8 cellular contexts compared by ENCODE assay signal in the genomic region with DNA sequence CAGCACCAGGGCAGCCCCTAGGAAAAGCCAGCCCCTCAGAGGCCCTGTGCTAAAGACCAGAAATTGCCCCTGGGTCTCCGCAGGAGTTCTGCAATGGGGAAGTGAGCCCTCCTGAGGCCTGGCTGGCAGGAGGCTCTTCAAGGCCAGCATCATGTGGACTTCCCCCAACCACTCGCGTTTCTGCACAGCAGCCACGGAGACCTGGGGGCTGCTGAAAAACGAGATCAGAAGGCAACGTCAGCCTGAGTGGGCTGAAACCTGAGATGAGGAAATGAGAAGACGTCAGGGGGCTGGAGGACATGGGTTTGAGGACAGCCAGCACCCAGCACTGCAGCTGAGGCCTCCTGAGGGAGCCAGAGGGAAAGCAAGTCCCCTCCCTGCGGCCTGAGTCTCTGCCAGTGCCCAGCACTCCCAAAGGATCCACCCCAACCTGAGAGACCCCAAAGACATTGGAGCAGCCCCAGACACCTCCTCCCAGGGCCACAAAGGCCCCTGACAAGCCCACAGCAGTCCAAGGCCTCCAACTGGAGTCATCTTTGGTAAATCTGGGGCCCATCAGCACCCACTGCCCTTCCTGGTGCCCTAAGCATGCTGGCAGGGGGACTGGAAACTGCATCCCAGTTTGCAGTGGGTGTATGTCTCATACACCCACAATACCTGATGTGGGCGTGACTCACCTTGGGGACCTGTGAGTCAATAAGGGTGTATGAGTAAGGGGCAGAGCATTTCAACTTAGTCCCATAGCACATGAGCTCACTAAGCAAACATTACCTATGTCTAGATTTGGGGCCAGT. TPM values are rescaled to one million over a fixed set of nuclear protein-coding genes. Genes with fewer than 3 reads are reported as not detected.
DNase-seq lines count a peak whose midpoint lies in the region; ATAC-seq and TF ChIP-seq lines count a peak whose summit lies in the region.

No MANE protein-coding gene starts in this region.

- WGBS in thyroid gland, 2 donors, result 56 to 66% methylated on average over 7 to 8 of the region's 9 CpGs

- no peaks in the 10 kb centered on the region for H3K36me3 Mint-ChIP-seq in memory B cell
- no peaks in the 10 kb centered on the region for H3K36me3 Mint-ChIP-seq in immature natural killer cell

- H3K36me3 ChIP-seq in thyroid gland, result no peaks in the 10 kb centered on the region

- H3K9me3 Mint-ChIP-seq in memory B cell (no peaks in the 10 kb centered on the region), immature natural killer cell (no peaks in the 10 kb centered on the region)

- H3K4me3 Mint-ChIP-seq in memory B cell, result peak overlapping the region; percentile 68
- H3K4me3 Mint-ChIP-seq in immature natural killer cell, result no peak overlapping the region

- H3K27ac Mint-ChIP-seq in memory B cell, result peak overlapping the region; percentile 96
- peak overlapping the region in 3 of 6 donors; percentile 30 to 85 (median 40) for H3K27ac Mint-ChIP-seq in immature natural killer cell

- TF ChIP-seq POLR2A in thyroid gland (IDR thresholded peaks at IDR 0.05), result no peak

- ATAC-seq in GM18907 (IDR thresholded peaks at IDR 0.05; ENCODE audit: unreplicated experiment) (peak; percentile 29), memory B cell (ENCODE audit: low read depth) (peak; percentile 78)

- intact Hi-C loops in thyroid gland (cut with DNase I), result no loop called here

- no peak for TF ChIP-seq CTCF in coronary artery (IDR thresholded peaks at IDR 0.05)
- no peak for TF ChIP-seq CTCF in thyroid gland (IDR thresholded peaks at IDR 0.05)

- H3K27ac ChIP-seq in coronary artery (no peak overlapping the region), thyroid gland (no peak overlapping the region)

- H3K27me3 Mint-ChIP-seq in memory B cell (no peaks in the 10 kb centered on the region), immature natural killer cell (ENCODE audit: low read depth in 3 of 3) (peaks cover 2 to 5% (median 4%) of the 10 kb centered on the region in 3 donors)

- H3K4me1 ChIP-seq in thyroid gland, result no peaks in the 10 kb centered on the region

- H3K4me1 Mint-ChIP-seq in memory B cell, result peaks cover 87% of the 10 kb centered on the region
- peaks cover 33 to 40% of the 10 kb centered on the region in 2 donors for H3K4me1 Mint-ChIP-seq in immature natural killer cell

- no peaks in the 10 kb centered on the region for H3K27me3 ChIP-seq in thyroid gland

- H3K4me3 ChIP-seq in coronary artery (no peak overlapping the region), thyroid gland (replicated peaks in 1 of 3) (no peak overlapping the region)

- DNase-seq in AG08396 (ENCODE audit: low spot score), result peak; percentile 47
- DNase-seq in HK-2 (ENCODE audit: unreplicated experiment), result peak; percentile 67
- DNase-seq in activated CD8-positive, alpha-beta memory T cell treated with anti-CD3 and anti-CD28 coated beads for 24 hours, result peak; percentile 83
- DNase-seq in memory B cell (ENCODE audit: low spot score in 2 of 2), result peak; percentile 70 to 80
- no peak for DNase-seq in coronary artery (ENCODE audit: low spot score)
- DNase-seq in thyroid gland, result no peak
- DNase-seq in immature natural killer cell, result no peak

- no peaks in the 10 kb centered on the region for H3K9me3 ChIP-seq in thyroid gland

RNA-seq across cellular contexts. Expression of a gene that starts 29.2 kb away (rescaled TPM):
- 1 to 10 TPM in 1 of 4 donors, under 1 TPM in 2, not detected in 1; 0.54 to 1.2 (median 0.56) TPM for total RNA-seq in thyroid gland
- polyA plus RNA-seq in immature natural killer cell, result not detected

RNA-seq across cellular contexts. Expression of a gene that starts 37.1 kb away (rescaled TPM):
- total RNA-seq in thyroid gland, result 1 to 10 TPM in 3 of 4 donors, under 1 TPM in 1; 0.29 to 2.0 (median 1.6) TPM
- polyA plus RNA-seq in immature natural killer cell, result 1 to 10 TPM in 1 of 3 donors, under 1 TPM in 1, not detected in 1; 0.90 to 3.7 TPM

Comparison
In these comparisons a context has a peak if more than half of its experiments do, and no peak if none do; other contexts are left out.
1. DNase-seq: peak in AG08396 (single experiment), HK-2 (single experiment), activated CD8-positive, alpha-beta memory T cell treated with anti-CD3 and anti-CD28 coated beads for 24 hours (single experiment) and memory B cell (2 of 2); none in coronary artery (single experiment), thyroid gland (0 of 2) and immature natural killer cell (0 of 3).